14 cellular contexts compared by ENCODE assay signal in the genomic region with DNA sequence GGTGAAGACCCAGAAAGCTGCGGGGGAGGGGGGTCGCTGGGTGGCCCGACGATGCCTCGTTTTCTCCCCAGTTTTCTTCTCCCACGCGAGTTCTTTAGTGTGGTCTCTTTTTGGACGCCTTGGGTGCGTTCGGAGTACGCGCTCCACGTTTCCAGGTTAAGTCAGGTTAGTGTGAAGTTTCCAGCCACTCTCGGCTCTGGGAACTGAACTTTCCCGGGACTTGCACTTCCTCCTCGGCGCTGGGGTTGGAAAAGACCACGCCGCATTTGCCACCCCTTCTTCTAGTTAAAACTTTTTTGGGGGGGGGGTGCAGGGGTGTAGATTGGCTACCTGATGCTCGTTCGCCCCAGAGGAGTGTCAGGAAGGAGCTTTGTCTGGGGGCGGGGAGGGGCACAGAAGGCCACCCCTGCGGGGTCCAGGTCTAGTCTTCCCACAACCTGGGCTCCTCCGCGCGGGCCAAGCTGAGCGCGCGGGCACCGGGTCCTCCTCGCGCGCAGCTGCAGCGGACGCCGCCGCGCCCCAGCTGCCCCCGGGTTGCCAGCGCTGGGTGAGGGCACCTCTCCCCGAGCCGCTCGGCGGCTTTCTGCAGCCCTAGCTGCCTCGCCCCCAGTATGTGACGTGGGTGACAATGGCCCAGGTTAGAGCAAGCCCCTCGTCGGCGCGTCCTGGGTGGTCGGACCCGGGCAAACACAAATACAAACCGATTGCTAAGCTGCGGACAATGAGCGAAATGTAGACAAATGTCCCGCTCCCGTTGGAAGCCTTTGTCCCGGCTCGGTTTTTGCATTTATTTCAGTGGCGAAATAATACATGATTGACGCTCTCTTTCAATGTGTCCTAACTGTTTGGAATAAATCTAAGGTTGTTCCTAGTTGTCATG. TPM values are rescaled to one million over a fixed set of nuclear protein-coding genes. Genes with fewer than 3 reads are reported as not detected.
A peak's percentile ranks its signal among the peaks of the same experiment; 100 is the strongest.
DNase-seq lines count a peak whose midpoint lies in the region; ATAC-seq, FAIRE-seq and TF ChIP-seq lines count a peak whose summit lies in the region.
"Had no signal": no experiment of that assay in that cellular context is flagged by ENCODE, and none has a peak within 500 bp of the region (broad histone marks: within the 10 kb centered on the region; RNA-seq: fewer than 3 reads in every experiment).

No MANE protein-coding gene starts in this region.

- peak overlapping the region; percentile 8 for H3K4me2 ChIP-seq in astrocyte (ENCODE audit: low read length)

- H3K9me3 Mint-ChIP-seq in activated naive CD4-positive, alpha-beta T cell treated with anti-CD3 and anti-CD28 coated beads, Interleukin-2, amount 50 U/mL, for 24 hours: no peaks in the 10 kb centered on the region
- H3K9me3 Mint-ChIP-seq in activated naive CD4-positive, alpha-beta T cell treated with anti-CD3 and anti-CD28 coated beads, Interleukin-2, amount 50 U/mL, for 72 hours: no peaks in the 10 kb centered on the region
- H3K9me3 Mint-ChIP-seq in astrocyte (ENCODE audit: unreplicated experiment): peaks cover 29% of the 10 kb centered on the region
- no peaks in the 10 kb centered on the region for H3K9me3 Mint-ChIP-seq in memory B cell
- H3K9me3 Mint-ChIP-seq: activated CD4-positive, alpha-beta T cell treated with anti-CD3 and anti-CD28 coated beads, Interleukin-2, amount 10 ng/mL, durations not matched to agents 7 days and 5 days had no signal

- no peak for TF ChIP-seq POLR2A in heart left ventricle (IDR thresholded peaks at IDR 0.05)

- no peaks in the 10 kb centered on the region for H3K36me3 Mint-ChIP-seq in activated naive CD4-positive, alpha-beta T cell treated with anti-CD3 and anti-CD28 coated beads, Interleukin-2, amount 50 U/mL, for 24 hours
- H3K36me3 Mint-ChIP-seq in activated naive CD4-positive, alpha-beta T cell treated with anti-CD3 and anti-CD28 coated beads, Interleukin-2, amount 50 U/mL, for 72 hours: peaks cover 0 to 15% of the 10 kb centered on the region in 2 donors
- H3K36me3 Mint-ChIP-seq in astrocyte (ENCODE audit: low read depth, unreplicated experiment): no peaks in the 10 kb centered on the region
- H3K36me3 Mint-ChIP-seq in memory B cell: peaks cover 2% of the 10 kb centered on the region

- no peak for FAIRE-seq in astrocyte (lab: Jason Lieb, UNC)
- FAIRE-seq: pancreas had no signal

- H3K27me3 Mint-ChIP-seq in activated naive CD4-positive, alpha-beta T cell treated with anti-CD3 and anti-CD28 coated beads, Interleukin-2, amount 50 U/mL, for 24 hours: peaks cover 57% of the 10 kb centered on the region
- peaks cover 70% of the 10 kb centered on the region for H3K27me3 Mint-ChIP-seq in astrocyte (ENCODE audit: low read depth, unreplicated experiment)
- peaks cover 25% of the 10 kb centered on the region for H3K27me3 Mint-ChIP-seq in memory B cell

- H3K27ac ChIP-seq in astrocyte (ENCODE audit: low read depth, low read length): no peak overlapping the region
- H3K27ac ChIP-seq in heart left ventricle: no peak overlapping the region
- H3K27ac ChIP-seq: pancreas had no signal

- no peak overlapping the region for H3K9ac ChIP-seq in astrocyte (ENCODE audit: low read length)

- peaks cover 53% of the 10 kb centered on the region for H3K4me1 Mint-ChIP-seq in activated naive CD4-positive, alpha-beta T cell treated with anti-CD3 and anti-CD28 coated beads, Interleukin-2, amount 50 U/mL, for 24 hours
- H3K4me1 Mint-ChIP-seq in astrocyte (ENCODE audit: low read depth, unreplicated experiment) (no peaks in the 10 kb centered on the region), memory B cell (peaks cover 4% of the 10 kb centered on the region)

- 2 to 3% (median 3%) methylated on average over 48 to 61 of the region's 61 CpGs for WGBS in heart left ventricle, 4 donors

- peak overlapping the region; percentile 43 for H3K4me3 Mint-ChIP-seq in activated naive CD4-positive, alpha-beta T cell treated with anti-CD3 and anti-CD28 coated beads, Interleukin-2, amount 50 U/mL, for 24 hours
- H3K4me3 Mint-ChIP-seq in astrocyte (ENCODE audit: unreplicated experiment): no peak overlapping the region
- H3K4me3 Mint-ChIP-seq in memory B cell: peak overlapping the region; percentile 16
- H3K4me3 Mint-ChIP-seq: activated CD4-positive, alpha-beta T cell treated with anti-CD3 and anti-CD28 coated beads, Interleukin-2, amount 10 ng/mL, durations not matched to agents 7 days and 5 days had no signal

- H3K4me1 ChIP-seq in astrocyte (ENCODE audit: insufficient read depth, low read length): peaks cover 3% of the 10 kb centered on the region
- peaks cover 0 to 70% (median 29%) of the 10 kb centered on the region in 12 donors for H3K4me1 ChIP-seq in heart left ventricle
- H3K4me1 ChIP-seq: pancreas had no signal

- intact Hi-C loops in heart left ventricle (cut with DNase I): no loop called here

- no peaks in the 10 kb centered on the region for H4K20me1 ChIP-seq in astrocyte (ENCODE audit: insufficient read depth, low read length)

- H3K27me3 ChIP-seq in astrocyte (ENCODE audit: insufficient read depth, low read length) (peaks cover 87% of the 10 kb centered on the region), heart left ventricle (peaks cover 52 to 100% (median 100%) of the 10 kb centered on the region in 9 donors)

- no peaks in the 10 kb centered on the region for H3K79me2 ChIP-seq in astrocyte (ENCODE audit: insufficient read depth, low read length)

- no peak overlapping the region for H2AFZ ChIP-seq in astrocyte (ENCODE audit: low read depth, low read length)

- peak overlapping the region; percentile 13 for H3K27ac Mint-ChIP-seq in activated naive CD4-positive, alpha-beta T cell treated with anti-CD3 and anti-CD28 coated beads, Interleukin-2, amount 50 U/mL, for 24 hours
- peak overlapping the region in 1 of 2 donors; percentile 63 for H3K27ac Mint-ChIP-seq in activated naive CD4-positive, alpha-beta T cell treated with anti-CD3 and anti-CD28 coated beads, Interleukin-2, amount 50 U/mL, for 72 hours
- peak overlapping the region; percentile 13 for H3K27ac Mint-ChIP-seq in astrocyte (ENCODE audit: unreplicated experiment)
- H3K27ac Mint-ChIP-seq in memory B cell: no peak overlapping the region

- no peak for DNase-seq in activated naive CD4-positive, alpha-beta T cell treated with anti-CD3 and anti-CD28 coated beads, Interleukin-2, amount 50 U/mL, for 72 hours (ENCODE audit: low spot score in 2 of 2)
- no peak for DNase-seq in astrocyte (ENCODE audit: low read depth)
- no peak for DNase-seq in memory B cell (ENCODE audit: low spot score in 2 of 2)
- peak; percentile 47 for DNase-seq in superior temporal gyrus (ENCODE audit: extremely low spot score)
- DNase-seq in effector CD4-positive, alpha-beta T cell: no peak
- DNase-seq in heart left ventricle: no peak
- DNase-seq: activated CD4-positive, alpha-beta T cell treated with anti-CD3 and anti-CD28 coated beads, Interleukin-2, amount 10 ng/mL, durations not matched to agents 7 days and 5 days; MM.1S; stimulated activated CD4-positive, alpha-beta T cell treated with anti-CD3 and anti-CD28 coated beads, Interleukin-2, amount 100 ng/mL, for 24 hours had no signal

- H3K9me3 ChIP-seq in astrocyte (ENCODE audit: insufficient read depth, low read depth, low read length): peaks cover 4% of the 10 kb centered on the region
- no peaks in the 10 kb centered on the region for H3K9me3 ChIP-seq in heart left ventricle
- H3K9me3 ChIP-seq: pancreas had no signal

- TF ChIP-seq CTCF in astrocyte (IDR thresholded peaks at IDR 0.05; ENCODE audit: insufficient read depth, low read depth, low read length) (no peak), heart left ventricle (IDR thresholded peaks at IDR 0.05) (no peak)

- no peak for ATAC-seq in activated naive CD4-positive, alpha-beta T cell treated with anti-CD3 and anti-CD28 coated beads, Interleukin-2, amount 50 U/mL, for 72 hours
- no peak for ATAC-seq in memory B cell (ENCODE audit: low read depth)
- no peak for ATAC-seq in GM18517 (IDR thresholded peaks at IDR 0.05; ENCODE audit: unreplicated experiment)
- no peak for ATAC-seq in heart left ventricle
- ATAC-seq: Right ventricle myocardium inferior had no signal

- no peaks in the 10 kb centered on the region for H3K36me3 ChIP-seq in astrocyte (ENCODE audit: insufficient read depth, low read length)
- no peaks in the 10 kb centered on the region for H3K36me3 ChIP-seq in heart left ventricle
- H3K36me3 ChIP-seq: pancreas had no signal

- H3K4me3 ChIP-seq in astrocyte (ENCODE audit: insufficient read depth, low read depth, low read length): no peak overlapping the region
- H3K4me3 ChIP-seq in heart left ventricle: no peak overlapping the region

RNA-seq across cellular contexts. Expression of gene NKX2-2, which starts 1.7 kb away (rescaled TPM):
- total RNA-seq in activated naive CD4-positive, alpha-beta T cell treated with anti-CD3 and anti-CD28 coated beads, Interleukin-2, amount 50 U/mL, for 72 hours: not detected
- total RNA-seq in astrocyte (not detected in 2 replicates), heart left ventricle (under 1 TPM in 1 of 9 donors, not detected in 8; 0.19 TPM)
- not detected for polyA plus RNA-seq in heart left ventricle
- total RNA-seq: activated CD4-positive, alpha-beta T cell treated with anti-CD3 and anti-CD28 coated beads, Interleukin-2, amount 10 ng/mL, durations not matched to agents 7 days and 5 days; Right ventricle myocardium inferior had no signal
- polyA plus RNA-seq: BJ had no signal
